In the genomic region with DNA sequence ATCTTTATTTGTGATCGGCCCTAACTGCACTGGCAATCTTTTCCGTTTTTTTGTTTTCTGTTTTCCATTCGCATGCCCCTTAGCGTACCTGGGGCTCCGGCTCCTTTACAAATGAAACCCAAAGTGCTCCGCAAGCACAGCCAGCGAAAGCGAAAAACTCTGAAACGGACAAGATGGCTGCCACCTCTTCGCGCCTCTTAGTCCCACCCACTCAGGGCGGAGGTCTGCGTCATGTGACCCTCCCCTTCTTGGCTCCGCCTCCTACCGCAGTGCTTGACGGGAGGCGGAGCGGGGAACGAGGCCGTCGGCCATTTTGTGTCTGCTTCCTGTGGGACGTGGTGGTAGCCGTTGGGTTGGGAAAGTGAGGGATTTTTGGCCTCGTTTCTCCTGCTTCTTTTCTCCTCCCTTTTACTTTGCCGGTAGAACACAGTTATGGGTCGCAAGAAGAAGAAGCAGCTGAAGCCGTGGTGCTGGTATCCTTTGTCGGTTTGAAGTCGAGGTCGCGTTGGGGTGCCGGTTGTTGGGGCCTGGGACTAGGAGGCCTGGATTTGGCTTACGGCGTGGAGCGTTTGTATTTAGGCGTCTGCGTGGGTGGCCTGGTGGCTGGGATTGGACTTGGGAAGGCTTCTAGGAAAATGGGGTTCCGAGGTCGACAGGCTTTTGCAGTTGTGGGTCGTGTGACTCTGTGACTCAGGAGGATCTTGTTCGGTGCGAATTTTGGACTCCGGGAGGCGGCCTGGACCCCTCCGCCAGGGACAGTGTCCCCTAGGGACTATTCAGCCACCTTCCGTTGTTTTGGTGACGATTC, we compare ENCODE assay signal across 8 cellular contexts. TPM values are rescaled to one million over a fixed set of nuclear protein-coding genes. Genes with fewer than 3 reads are reported as not detected.
A peak's percentile ranks its signal among the peaks of the same experiment; 100 is the strongest.
DNase-seq lines count a peak whose midpoint lies in the region; ATAC-seq and TF ChIP-seq lines count a peak whose summit lies in the region.

Gene ZNF207, plus strand, starts transcription at position 304 of the 808 bp plus-strand sequence. Its CDS starts 129 bp downstream, at position 433.

- H3K4me3 ChIP-seq in SU-DHL-6 (ENCODE audit: insufficient read depth, low read length, poor library complexity, severe bottlenecking) (peak within 1 kb of the TSS; percentile 88), thymus (ENCODE audit: low read length) (peak within 1 kb of the TSS; percentile 100)

- peak; percentile 96 for ATAC-seq in HG02642 (IDR thresholded peaks at IDR 0.05; ENCODE audit: poor library complexity, unreplicated experiment)
- ATAC-seq in activated naive CD8-positive, alpha-beta T cell treated with anti-CD3 and anti-CD28 coated beads, Interleukin-2, amount 10 ng/mL, durations not matched to agents 7 days and 5 days (ENCODE audit: low read depth) = peak; percentile 95

- H3K27me3 ChIP-seq in SU-DHL-6 (ENCODE audit: low read length) = no peaks in the 10 kb centered on the region
- H3K27me3 ChIP-seq in thymus (ENCODE audit: control insufficient read depth, insufficient read depth) = no peaks in the 10 kb centered on the region

- H3K9ac ChIP-seq in SU-DHL-6 (ENCODE audit: low read length) = peak within 1 kb of the TSS; percentile 97

- H3K27ac ChIP-seq in SU-DHL-6 (ENCODE audit: low read depth, low read length) (peak within 1 kb of the TSS; percentile 84), thymus (ENCODE audit: low read depth) (peak within 1 kb of the TSS; percentile 99)

- no peaks in the 10 kb centered on the region for H3K27me3 Mint-ChIP-seq in activated naive CD8-positive, alpha-beta T cell treated with anti-CD3 and anti-CD28 coated beads, Interleukin-2, amount 10 ng/mL, durations not matched to agents 7 days and 5 days
- H3K27me3 Mint-ChIP-seq in osteocyte (ENCODE audit: unreplicated experiment) = no peaks in the 10 kb centered on the region

- peaks cover 42% of the 10 kb centered on the region for H3K36me3 Mint-ChIP-seq in activated naive CD8-positive, alpha-beta T cell treated with anti-CD3 and anti-CD28 coated beads, Interleukin-2, amount 10 ng/mL, durations not matched to agents 7 days and 5 days
- peaks cover 12% of the 10 kb centered on the region for H3K36me3 Mint-ChIP-seq in osteocyte (ENCODE audit: unreplicated experiment)

- peak within 1 kb of the TSS; percentile 91 for H3K4me3 Mint-ChIP-seq in activated naive CD8-positive, alpha-beta T cell treated with anti-CD3 and anti-CD28 coated beads, Interleukin-2, amount 10 ng/mL, durations not matched to agents 7 days and 5 days
- peak within 1 kb of the TSS; percentile 99 for H3K4me3 Mint-ChIP-seq in osteocyte (ENCODE audit: unreplicated experiment)

- H3F3A ChIP-seq in SU-DHL-6 (ENCODE audit: insufficient read depth) = peaks cover 13% of the 10 kb centered on the region

- DNase-seq in GM10248 (ENCODE audit: extremely low spot score) (peak; percentile 94), NCI-H128 (lab: John Stamatoyannopoulos, UW; ENCODE audit: unreplicated experiment) (peak; percentile 92), head of caudate nucleus (peak; percentile 88 to 98 (median 94)), osteocyte (ENCODE audit: extremely low spot score, unreplicated experiment) (peak; percentile 98)
- DNase-seq in activated naive CD8-positive, alpha-beta T cell treated with anti-CD3 and anti-CD28 coated beads, Interleukin-2, amount 10 ng/mL, durations not matched to agents 7 days and 5 days = peak; percentile 93

- peak within 1 kb of the TSS; percentile 96 for H3K4me2 ChIP-seq in SU-DHL-6 (ENCODE audit: low read depth, low read length, poor library complexity, severe bottlenecking)

- POLR2A ChIA-PET in GM10248 (lab: Yijun Ruan, JAX) = no interaction called here
- POLR2A ChIA-PET in activated naive CD8-positive, alpha-beta T cell treated with anti-CD3 and anti-CD28 coated beads, Interleukin-2, amount 10 ng/mL, durations not matched to agents 7 days and 5 days (lab: Charles Lee) = interaction anchor here (0.7 to 2.7 kb wide), 11 partner anchors 10 to 181 kb away, joined by 3 to 21 read pairs (median 4); partner anchors contain the start of gene PSMD11

- no peak for TF ChIP-seq CTCF in GM10248 (IDR thresholded peaks at IDR 0.05; ENCODE audit: control extremely low read depth, extremely low read depth, low read depth, missing control alignments)
- TF ChIP-seq CTCF in SU-DHL-6 (IDR thresholded peaks at IDR 0.05; ENCODE audit: insufficient read depth, low read length, poor library complexity, severe bottlenecking) = no peak
- TF ChIP-seq CTCF in osteocyte (IDR thresholded peaks at IDR 0.05) = no peak

- WGBS in thymus = under 1% methylated on average over 47 of the region's 47 CpGs

- H3K27ac Mint-ChIP-seq in activated naive CD8-positive, alpha-beta T cell treated with anti-CD3 and anti-CD28 coated beads, Interleukin-2, amount 10 ng/mL, durations not matched to agents 7 days and 5 days = peak within 1 kb of the TSS; percentile 99
- H3K27ac Mint-ChIP-seq in osteocyte (ENCODE audit: unreplicated experiment) = peak within 1 kb of the TSS; percentile 99

- H4K20me1 ChIP-seq in SU-DHL-6 (ENCODE audit: low read depth, low read length) = peaks cover 33% of the 10 kb centered on the region

- CTCF ChIA-PET in GM10248 (lab: Yijun Ruan, JAX) = interaction anchor here (1.0 to 1.6 kb wide), 3 partner anchors 94 to 649 kb away, joined by 3 to 4 read pairs (median 4); partner anchors contain the start of gene PSMD11

- H3K4me1 Mint-ChIP-seq in activated naive CD8-positive, alpha-beta T cell treated with anti-CD3 and anti-CD28 coated beads, Interleukin-2, amount 10 ng/mL, durations not matched to agents 7 days and 5 days = peaks cover 22% of the 10 kb centered on the region
- peaks cover 37% of the 10 kb centered on the region for H3K4me1 Mint-ChIP-seq in osteocyte (ENCODE audit: unreplicated experiment)

- intact Hi-C loops in head of caudate nucleus (cut with DNase I) = loop anchor here (10.0 kb wide), 1 partner anchor 95 kb away; the partner anchor contains the start of gene PSMD11

- H3K79me2 ChIP-seq in SU-DHL-6 (ENCODE audit: insufficient read depth, low read length) = peaks cover 50% of the 10 kb centered on the region

- no peaks in the 10 kb centered on the region for H3K9me3 ChIP-seq in SU-DHL-6 (ENCODE audit: insufficient read depth, low read length)
- H3K9me3 ChIP-seq in thymus (ENCODE audit: control insufficient read depth) = no peaks in the 10 kb centered on the region

- H2AFZ ChIP-seq in SU-DHL-6 (ENCODE audit: low read depth, low read length, severe bottlenecking) = peak within 1 kb of the TSS; percentile 85

- H3K9me2 ChIP-seq in SU-DHL-6 (replicated peaks; ENCODE audit: insufficient read depth, low read length) = no peaks in the 10 kb centered on the region

- H3K36me3 ChIP-seq in SU-DHL-6 (ENCODE audit: low read length) (peaks cover 32% of the 10 kb centered on the region), thymus (ENCODE audit: control insufficient read depth, insufficient read depth) (peaks cover 20% of the 10 kb centered on the region)

- peaks cover 14% of the 10 kb centered on the region for H3K4me1 ChIP-seq in thymus (ENCODE audit: control insufficient read depth, insufficient read depth, low read length)

- H3K9me3 Mint-ChIP-seq in activated naive CD8-positive, alpha-beta T cell treated with anti-CD3 and anti-CD28 coated beads, Interleukin-2, amount 10 ng/mL, durations not matched to agents 7 days and 5 days = no peaks in the 10 kb centered on the region
- no peaks in the 10 kb centered on the region for H3K9me3 Mint-ChIP-seq in osteocyte (ENCODE audit: unreplicated experiment)

RNA-seq across cellular contexts. Expression of gene ZNF207, which starts in this region (rescaled TPM):
- 100 to 1,000 TPM; 264 to 274 TPM for total RNA-seq in activated naive CD8-positive, alpha-beta T cell treated with anti-CD3 and anti-CD28 coated beads, Interleukin-2, amount 10 ng/mL, durations not matched to agents 7 days and 5 days
- 144 and 153 TPM in 2 replicates for total RNA-seq in osteocyte
- polyA plus RNA-seq in thymus = 75.3 TPM

Comparison
In these comparisons a context has a peak if more than half of its experiments do, and no peak if none do; other contexts are left out.
1. Peak in every context shown above with its lines: DNase-seq, ATAC-seq, H3K4me3 ChIP-seq and H3K27ac ChIP-seq.